ENCODE assay signal across 1 cellular context in the genomic region with DNA sequence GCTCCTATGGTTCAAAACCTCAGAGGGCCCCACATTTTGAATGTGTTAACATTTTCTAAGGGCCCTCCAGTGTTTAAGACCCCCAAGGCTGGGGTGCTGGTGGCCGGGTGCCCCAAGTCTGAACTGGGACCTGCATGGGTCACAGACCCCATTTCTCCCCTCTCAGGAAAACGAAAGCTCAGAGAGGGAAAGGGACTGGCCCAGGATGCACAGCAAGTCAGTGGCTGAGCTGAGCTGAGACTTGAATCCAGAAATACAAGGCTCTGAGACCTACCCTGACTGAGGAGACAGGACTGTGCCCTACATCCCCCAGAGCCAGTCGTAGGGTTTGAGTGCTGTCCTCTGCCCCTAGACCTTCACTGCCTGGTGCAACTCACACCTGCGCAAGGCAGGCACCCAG.
TF ChIP-seq lines count a peak whose summit lies in the region.

No MANE protein-coding gene starts in this region.

TF ChIP-seq in HepG2, 621 proteins besides CTCF, POLR2A, EP300 and RAD21:
- TF ChIP-seq ZNF75D (CRISPR knock-in tag; IDR thresholded peaks at IDR 0.05; ENCODE audit: borderline replicate concordance) (no peak), SUZ12 (IDR thresholded peaks at IDR 0.05; ENCODE audit: low read depth, low read length) (no peak), ATF7-NPFF (CRISPR knock-in tag; IDR thresholded peaks at IDR 0.05; ENCODE audit: low read depth) (no peak), E2F2 (CRISPR knock-in tag; IDR thresholded peaks at IDR 0.05; ENCODE audit: borderline replicate concordance) (no peak), ZNF768 (CRISPR knock-in tag; IDR thresholded peaks at IDR 0.05) (peak; percentile 97), ZSCAN25 (CRISPR knock-in tag; IDR thresholded peaks at IDR 0.05) (no peak), ZBTB38 (CRISPR knock-in tag; IDR thresholded peaks at IDR 0.05) (no peak), ZMYM3 (CRISPR knock-in tag; IDR thresholded peaks at IDR 0.05) (0 out of 2 replicates have a peak, but pooled peaks have one; percentile 20)
- TF ChIP-seq, protein P1, sequence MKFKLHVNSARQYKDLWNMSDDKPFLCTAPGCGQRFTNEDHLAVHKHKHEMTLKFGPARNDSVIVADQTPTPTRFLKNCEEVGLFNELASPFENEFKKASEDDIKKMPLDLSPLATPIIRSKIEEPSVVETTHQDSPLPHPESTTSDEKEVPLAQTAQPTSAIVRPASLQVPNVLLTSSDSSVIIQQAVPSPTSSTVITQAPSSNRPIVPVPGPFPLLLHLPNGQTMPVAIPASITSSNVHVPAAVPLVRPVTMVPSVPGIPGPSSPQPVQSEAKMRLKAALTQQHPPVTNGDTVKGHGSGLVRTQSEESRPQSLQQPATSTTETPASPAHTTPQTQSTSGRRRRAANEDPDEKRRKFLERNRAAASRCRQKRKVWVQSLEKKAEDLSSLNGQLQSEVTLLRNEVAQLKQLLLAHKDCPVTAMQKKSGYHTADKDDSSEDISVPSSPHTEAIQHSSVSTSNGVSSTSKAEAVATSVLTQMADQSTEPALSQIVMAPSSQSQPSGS (CRISPR knock-in tag; IDR thresholded peaks at IDR 0.05) = no peak
